Comparison of ENCODE assay signal across 9 cellular contexts in the genomic region with DNA sequence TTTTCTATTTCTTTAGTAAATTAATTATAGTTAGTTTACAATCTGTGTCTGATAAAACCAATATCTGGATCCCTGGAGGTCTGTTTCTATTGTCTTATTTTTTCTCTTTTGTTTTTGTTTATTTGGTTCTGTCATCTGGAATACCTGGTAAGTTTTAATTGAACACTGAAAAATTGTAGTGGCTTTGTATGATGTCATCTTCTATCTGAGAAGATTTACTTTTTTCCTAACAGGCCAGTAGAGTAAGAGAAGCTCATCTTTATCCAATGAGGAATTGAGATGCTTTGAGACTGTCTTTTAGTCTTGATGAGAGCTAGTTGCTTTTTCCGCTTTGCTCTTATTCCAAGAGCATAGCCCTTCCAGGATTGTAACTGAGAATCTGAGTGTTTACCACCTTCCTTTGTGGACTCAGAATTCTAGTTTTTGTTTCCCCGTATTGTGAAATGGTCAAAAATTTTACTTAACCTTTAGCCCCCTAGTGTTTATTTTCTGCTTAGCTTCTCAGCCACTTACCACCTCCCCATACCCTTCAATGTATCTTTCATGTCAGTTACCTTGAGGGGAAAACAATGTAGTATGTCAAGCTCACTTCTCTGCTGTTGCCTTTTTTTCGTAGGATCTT. TPM values are rescaled to one million over a fixed set of nuclear protein-coding genes. Genes with fewer than 3 reads are reported as not detected.
DNase-seq lines count a peak whose midpoint lies in the region; ATAC-seq and TF ChIP-seq lines count a peak whose summit lies in the region.
"Had no signal": no experiment of that assay in that cellular context is flagged by ENCODE, and none has a peak within 500 bp of the region (broad histone marks: within the 10 kb centered on the region; RNA-seq: fewer than 3 reads in every experiment).

No MANE protein-coding gene starts in this region.

- POLR2A ChIA-PET in A673 (lab: Charles Lee; ENCODE audit: low non-redundant PET) (no interaction called here), PC-9 (lab: Charles Lee; ENCODE audit: unreplicated experiment) (interaction anchor here (0.8 kb wide), 1 partner anchor 18 kb away, joined by 11 read pairs; no protein-coding TSS in a partner anchor)

- TF ChIP-seq CTCF in A673 (conservative IDR thresholded peaks at IDR 0.05; ENCODE audit: low read depth, low read length) = peak; percentile 41; the same call in 1 of the 2 replicates
- TF ChIP-seq CTCF in GM10266 (IDR thresholded peaks at IDR 0.05; ENCODE audit: control insufficient read depth, insufficient read depth, low read depth, missing control alignments) = no peak
- peak; percentile 54; the same call in 1 of the 2 replicates for TF ChIP-seq CTCF in PC-9 (conservative IDR thresholded peaks at IDR 0.05)
- TF ChIP-seq CTCF in epithelial cell of proximal tubule (conservative IDR thresholded peaks at IDR 0.05; ENCODE audit: low read depth, low read length) = peak; percentile 39
- TF ChIP-seq CTCF in vagina (IDR thresholded peaks at IDR 0.05) = no peak
- TF ChIP-seq CTCF in adrenal gland (IDR thresholded peaks at IDR 0.05) = peak in 3 of 6 experiments; percentile 8 to 32 (median 22)

- no peaks in the 10 kb centered on the region for H3K9me3 Mint-ChIP-seq in activated naive CD4-positive, alpha-beta T cell treated with anti-CD3 and anti-CD28 coated beads, Interleukin-2, amount 10 ng/mL, durations not matched to agents 7 days and 5 days

- no peak overlapping the region for H2AFZ ChIP-seq in PC-9

- H3K9me2 ChIP-seq in PC-9 (ENCODE audit: insufficient read depth) = no peaks in the 10 kb centered on the region

- no peak for TF ChIP-seq POLR2A in vagina (IDR thresholded peaks at IDR 0.05)
- no peak for TF ChIP-seq POLR2A in adrenal gland (IDR thresholded peaks at IDR 0.05)

- H3K4me2 ChIP-seq in PC-9 = no peak overlapping the region

- DNase-seq in A673 (ENCODE audit: low spot score) = no peak
- peak; percentile 43 for DNase-seq in GM10266 (ENCODE audit: extremely low spot score)
- DNase-seq in PC-9 = no peak
- no peak for DNase-seq in epithelial cell of proximal tubule (ENCODE audit: low read depth)
- DNase-seq in vagina (ENCODE audit: extremely low spot score in 2 of 2) = no peak
- DNase-seq in activated naive CD4-positive, alpha-beta T cell treated with anti-CD3 and anti-CD28 coated beads, Interleukin-2, amount 10 ng/mL, durations not matched to agents 7 days and 5 days = no peak
- DNase-seq in adrenal gland = no peak
- DNase-seq: left lung had no signal

- no peaks in the 10 kb centered on the region; the same call in 1 of the 2 replicates for H4K20me1 ChIP-seq in PC-9 (ENCODE audit: insufficient read depth)

- CTCF ChIA-PET in A673 (lab: Charles Lee) = interaction anchor here (0.6 kb wide), 2 partner anchors 130 to 197 kb away, joined by 3 to 5 read pairs; no protein-coding TSS in a partner anchor
- CTCF ChIA-PET in PC-9 (lab: Charles Lee) = interaction anchor here (0.6 kb wide), 2 partner anchors 36 to 125 kb away, joined by 4 to 6 read pairs; no protein-coding TSS in a partner anchor
- CTCF ChIA-PET in activated naive CD4-positive, alpha-beta T cell treated with anti-CD3 and anti-CD28 coated beads, Interleukin-2, amount 10 ng/mL, durations not matched to agents 7 days and 5 days (lab: Charles Lee) = interaction anchor here (0.6 to 2.9 kb wide), 25 partner anchors 9 to 211 kb away, joined by 3 to 20 read pairs (median 5); a partner anchor contains a TSS

- H3K4me3 ChIP-seq in A673 (ENCODE audit: low read depth, low read length, poor library complexity, severe bottlenecking) (no peak overlapping the region), PC-9 (no peak overlapping the region), epithelial cell of proximal tubule (ENCODE audit: low read depth, low read length) (no peak overlapping the region), vagina (no peak overlapping the region), adrenal gland (no peak overlapping the region)
- H3K4me3 ChIP-seq: left lung had no signal

- H3K36me3 ChIP-seq in A673 (ENCODE audit: insufficient read depth, low read length, poor library complexity, severe bottlenecking) (no peaks in the 10 kb centered on the region), PC-9 (ENCODE audit: low read depth) (0 out of 2 replicates have a peak, but pooled peaks cover 9% of the 10 kb centered on the region), vagina (no peaks in the 10 kb centered on the region), adrenal gland (replicated peaks in 1 of 2) (no peaks in the 10 kb centered on the region)
- H3K36me3 ChIP-seq: left lung had no signal

- no peak for ATAC-seq in HG03196 (IDR thresholded peaks at IDR 0.05; ENCODE audit: unreplicated experiment)
- ATAC-seq: left lung had no signal

- intact Hi-C loops in A673 (cut with micrococcal nuclease; ENCODE audit: unreplicated experiment) = no loop called here
- intact Hi-C loops in PC-9 (cut with micrococcal nuclease; ENCODE audit: unreplicated experiment) = no loop called here
- intact Hi-C loops in vagina (cut with DNase I) = no loop called here
- intact Hi-C loops in adrenal gland (cut with DNase I) = no loop called here

- no peak overlapping the region for H3K4me3 Mint-ChIP-seq in activated naive CD4-positive, alpha-beta T cell treated with anti-CD3 and anti-CD28 coated beads, Interleukin-2, amount 10 ng/mL, durations not matched to agents 7 days and 5 days

- H3K4me1 ChIP-seq in A673 (ENCODE audit: insufficient read depth, low read length, poor library complexity, severe bottlenecking) = no peaks in the 10 kb centered on the region
- H3K4me1 ChIP-seq in PC-9 (replicated peaks; ENCODE audit: insufficient read depth) = peaks cover 8% of the 10 kb centered on the region
- H3K4me1 ChIP-seq in vagina = peaks cover 5% of the 10 kb centered on the region
- peaks cover 0 to 3% of the 10 kb centered on the region in 2 donors for H3K4me1 ChIP-seq in adrenal gland (replicated peaks in 1 of 2)

- H3K27me3 ChIP-seq in A673 (replicated peaks; ENCODE audit: insufficient read depth, low read depth, low read length, poor library complexity) = no peaks in the 10 kb centered on the region
- H3K27me3 ChIP-seq in PC-9 (ENCODE audit: insufficient read depth, low read depth) = no peaks in the 10 kb centered on the region
- H3K27me3 ChIP-seq in vagina = no peaks in the 10 kb centered on the region
- H3K27me3 ChIP-seq in adrenal gland = no peaks in the 10 kb centered on the region
- H3K27me3 ChIP-seq: left lung had no signal

- BruUV-seq in A673 (replicated peaks; lab: Mats Ljungman, UMichigan) (no TSS peak), PC-9 (replicated peaks; lab: Mats Ljungman, UMichigan) (no TSS peak)

- H3K27ac Mint-ChIP-seq in activated naive CD4-positive, alpha-beta T cell treated with anti-CD3 and anti-CD28 coated beads, Interleukin-2, amount 10 ng/mL, durations not matched to agents 7 days and 5 days = no peak overlapping the region

- H3K9me3 ChIP-seq in A673 (ENCODE audit: low read depth, low read length, poor library complexity, severe bottlenecking) = no peaks in the 10 kb centered on the region
- H3K9me3 ChIP-seq in PC-9 (ENCODE audit: insufficient read depth, low read depth) = no peaks in the 10 kb centered on the region
- H3K9me3 ChIP-seq in vagina = no peaks in the 10 kb centered on the region
- H3K9me3 ChIP-seq in adrenal gland (replicated peaks in 1 of 3) = no peaks in the 10 kb centered on the region
- H3K9me3 ChIP-seq: left lung had no signal

- H3K4me1 Mint-ChIP-seq in activated naive CD4-positive, alpha-beta T cell treated with anti-CD3 and anti-CD28 coated beads, Interleukin-2, amount 10 ng/mL, durations not matched to agents 7 days and 5 days = peaks cover 25% of the 10 kb centered on the region

- H3K27me3 Mint-ChIP-seq in activated naive CD4-positive, alpha-beta T cell treated with anti-CD3 and anti-CD28 coated beads, Interleukin-2, amount 10 ng/mL, durations not matched to agents 7 days and 5 days = peaks cover 7% of the 10 kb centered on the region

- H3K27ac ChIP-seq in A673 (ENCODE audit: low read depth, low read length, poor library complexity, severe bottlenecking) (no peak overlapping the region), PC-9 (no peak overlapping the region), vagina (no peak overlapping the region), adrenal gland (no peak overlapping the region)
- H3K27ac ChIP-seq: left lung had no signal

- peaks cover 11% of the 10 kb centered on the region; the same call in 1 of the 2 replicates for H3K79me2 ChIP-seq in PC-9 (ENCODE audit: low read depth)

- 49 to 67% (median 60%) methylated on average over 3 of the region's 3 CpGs for WGBS in adrenal gland, 4 donors

- no peaks in the 10 kb centered on the region for H3K36me3 Mint-ChIP-seq in activated naive CD4-positive, alpha-beta T cell treated with anti-CD3 and anti-CD28 coated beads, Interleukin-2, amount 10 ng/mL, durations not matched to agents 7 days and 5 days

- no peaks in the 10 kb centered on the region for H3F3A ChIP-seq in PC-9 (ENCODE audit: insufficient read depth, low read depth)

RNA-seq across cellular contexts. Expression of a gene that starts 25.0 kb away (rescaled TPM):
- 29.5 and 34.3 TPM in 2 replicates for total RNA-seq in A673 (2021)
- 83.7 and 87.3 TPM in 2 replicates for total RNA-seq in PC-9 (2021)
- total RNA-seq in epithelial cell of proximal tubule = 64.2 and 86.3 TPM in 2 replicates
- total RNA-seq in vagina = 52.8 TPM
- total RNA-seq in adrenal gland = 100 to 1,000 TPM in 3 of 8 donors, 10 to 100 TPM in 5; 63.8 to 173 (median 69.1) TPM
- 10 to 100 TPM; 63.3 to 68.7 (median 64.6) TPM for polyA plus RNA-seq in adrenal gland

Comparison
In these comparisons a context has a peak if more than half of its experiments do, and no peak if none do; other contexts are left out.
1. CTCF ChIP-seq: peak in A673 (single experiment), PC-9 (single experiment) and epithelial cell of proximal tubule (single experiment); none in GM10266 (single experiment) and vagina (0 of 3).